Comparison of ENCODE assay signal across 14 cellular contexts in genomic region chr1:184153731-184154130, GRCh38.
DNase-seq lines count a peak whose midpoint lies in the region; ATAC-seq and TF ChIP-seq lines count a peak whose summit lies in the region.
"Had no signal": no experiment of that assay in that cellular context is flagged by ENCODE, and none has a peak within 500 bp of the region (broad histone marks: within the 10 kb centered on the region; RNA-seq: fewer than 3 reads in every experiment).

No MANE protein-coding gene starts in this region.

- H3K56ac ChIP-seq in IMR-90 (ENCODE audit: extremely low read depth, insufficient read depth, low read length) (no peak overlapping the region), mesendoderm (ENCODE audit: low read length) (no peak overlapping the region)

- H3K4me3 ChIP-seq in IMR-90 (ENCODE audit: insufficient read depth, low read depth, low read length) (no peak overlapping the region), fibroblast of lung (replicated peaks in 1 of 4; ENCODE audit: control extremely low read depth in 1 of 4, insufficient read depth in 1 of 4, low read depth in 3 of 4, low read length in 4 of 4) (no peak overlapping the region), neuronal stem cell (ENCODE audit: low read length in 2 of 2) (no peak overlapping the region), vagina (no peak overlapping the region), BE2C (ENCODE audit: low read depth, low read length) (no peak overlapping the region), mesendoderm (ENCODE audit: low read length) (no peak overlapping the region)
- H3K4me3 ChIP-seq: BLaER1, HAP-1 had no signal

- H3K4ac ChIP-seq in IMR-90 (ENCODE audit: low read depth, low read length) (no peak overlapping the region; the same call in 1 of the 2 replicates), neuronal stem cell (ENCODE audit: low read length) (no peak overlapping the region), mesendoderm (ENCODE audit: low read depth, low read length) (no peak overlapping the region)

- H3K36me3 ChIP-seq in IMR-90 (ENCODE audit: control insufficient read depth, insufficient read depth, low read length), result no peaks in the 10 kb centered on the region
- no peaks in the 10 kb centered on the region for H3K36me3 ChIP-seq in fibroblast of lung (ENCODE audit: control insufficient read depth, insufficient read depth, low read length)
- no peaks in the 10 kb centered on the region for H3K36me3 ChIP-seq in neuronal stem cell (replicated peaks in 1 of 2; ENCODE audit: control insufficient read depth in 2 of 2, insufficient read depth in 2 of 2, low read length in 2 of 2)
- no peaks in the 10 kb centered on the region for H3K36me3 ChIP-seq in vagina
- H3K36me3 ChIP-seq in BE2C, result no peaks in the 10 kb centered on the region
- no peaks in the 10 kb centered on the region for H3K36me3 ChIP-seq in mesendoderm (ENCODE audit: control insufficient read depth, insufficient read depth, low read length)
- H3K36me3 ChIP-seq: BLaER1, HAP-1, Peyer's patch had no signal

- H3K18ac ChIP-seq in IMR-90 (ENCODE audit: low read depth, low read length), result no peak overlapping the region
- H3K18ac ChIP-seq in neuronal stem cell (ENCODE audit: low read length), result no peak overlapping the region
- H3K18ac ChIP-seq in mesendoderm (ENCODE audit: low read length), result no peak overlapping the region

- H3K9me3 ChIP-seq in IMR-90 (ENCODE audit: control insufficient read depth, insufficient read depth, low read length) (no peaks in the 10 kb centered on the region), fibroblast of lung (ENCODE audit: control insufficient read depth, insufficient read depth, low read depth, low read length) (no peaks in the 10 kb centered on the region), neuronal stem cell (replicated peaks in 1 of 2; ENCODE audit: control insufficient read depth in 2 of 2, insufficient read depth in 1 of 2, low read depth in 1 of 2, low read length in 2 of 2) (no peaks in the 10 kb centered on the region), vagina (no peaks in the 10 kb centered on the region), BE2C (no peaks in the 10 kb centered on the region)
- H3K9me3 ChIP-seq: BLaER1, HAP-1, Peyer's patch had no signal

- H2BK20ac ChIP-seq in IMR-90 (ENCODE audit: low read depth, low read length), result peak overlapping the region; percentile 1; the same call in 1 of the 2 replicates

- H3K14ac ChIP-seq in IMR-90 (replicated peaks; ENCODE audit: low read depth, low read length) (peak overlapping the region; percentile 0; the same call in 1 of the 2 replicates), neuronal stem cell (ENCODE audit: low read length) (no peak overlapping the region)

- H3K9me1 ChIP-seq in IMR-90 (ENCODE audit: insufficient read depth, low read length), result peaks cover 4% of the 10 kb centered on the region; the same call in 1 of the 2 replicates

- no peaks in the 10 kb centered on the region for H3K27me3 ChIP-seq in IMR-90 (ENCODE audit: control insufficient read depth, insufficient read depth, low read length)
- H3K27me3 ChIP-seq in fibroblast of lung (ENCODE audit: control insufficient read depth, insufficient read depth, low read length), result no peaks in the 10 kb centered on the region
- H3K27me3 ChIP-seq in neuronal stem cell (ENCODE audit: control insufficient read depth in 3 of 3, insufficient read depth in 3 of 3, low read depth in 1 of 3, low read length in 3 of 3), result no peaks in the 10 kb centered on the region
- H3K27me3 ChIP-seq in vagina, result no peaks in the 10 kb centered on the region
- H3K27me3 ChIP-seq in BE2C, result no peaks in the 10 kb centered on the region
- H3K27me3 ChIP-seq in mesendoderm (ENCODE audit: insufficient read depth, low read length, poor library complexity), result no peaks in the 10 kb centered on the region
- H3K27me3 ChIP-seq: BLaER1, Peyer's patch had no signal

- H4K8ac ChIP-seq in IMR-90 (ENCODE audit: low read depth in 2 of 2, low read length in 2 of 2) (no peak overlapping the region), neuronal stem cell (ENCODE audit: low read depth, low read length) (no peak overlapping the region), mesendoderm (ENCODE audit: low read depth, low read length) (no peak overlapping the region)

- peaks cover 8% of the 10 kb centered on the region for H3K4me1 ChIP-seq in IMR-90 (ENCODE audit: control insufficient read depth, insufficient read depth, low read length)
- peaks cover 25% of the 10 kb centered on the region for H3K4me1 ChIP-seq in fibroblast of lung (ENCODE audit: control insufficient read depth, extremely low read depth, insufficient read depth, low read length)
- H3K4me1 ChIP-seq in neuronal stem cell (ENCODE audit: control insufficient read depth in 2 of 2, insufficient read depth in 1 of 2, low read depth in 1 of 2, low read length in 2 of 2), result peaks cover 2 to 10% of the 10 kb centered on the region in 2 donors
- peaks cover 28% of the 10 kb centered on the region for H3K4me1 ChIP-seq in vagina
- no peaks in the 10 kb centered on the region for H3K4me1 ChIP-seq in BE2C
- H3K4me1 ChIP-seq in mesendoderm (ENCODE audit: control insufficient read depth, low read depth, low read length), result peaks cover 13% of the 10 kb centered on the region
- H3K4me1 ChIP-seq: HAP-1 had no signal

- no peak overlapping the region for H3K4me2 ChIP-seq in IMR-90 (ENCODE audit: low read depth, low read length)
- peak overlapping the region; percentile 94 for H3K4me2 ChIP-seq in fibroblast of lung (ENCODE audit: extremely low read depth, insufficient read depth, low read length)
- H3K4me2 ChIP-seq in neuronal stem cell (ENCODE audit: insufficient read depth, low read length, poor library complexity, severe bottlenecking), result no peak overlapping the region
- H3K4me2 ChIP-seq in mesendoderm (ENCODE audit: low read length), result no peak overlapping the region

- CTCF ChIA-PET in IMR-90 (lab: Yijun Ruan, JAX), result no interaction called here

- H2BK5ac ChIP-seq in IMR-90 (ENCODE audit: low read depth, low read length, poor library complexity, severe bottlenecking), result no peak overlapping the region
- H2BK5ac ChIP-seq in neuronal stem cell (ENCODE audit: low read length), result no peak overlapping the region
- no peak overlapping the region for H2BK5ac ChIP-seq in mesendoderm (ENCODE audit: low read length)

- no TSS peak for BruUV-seq in IMR-90 (replicated peaks; lab: Mats Ljungman, UMichigan)

- H2BK15ac ChIP-seq in IMR-90 (ENCODE audit: low read depth, low read length), result no peak overlapping the region; the same call in 2 of the 3 replicates
- no peak overlapping the region for H2BK15ac ChIP-seq in neuronal stem cell (ENCODE audit: low read length)
- H2BK15ac ChIP-seq in mesendoderm (replicated peaks; ENCODE audit: low read depth), result no peak overlapping the region

- ATAC-seq in IMR-90 (ENCODE audit: low read depth), result no peak

- H2BK120ac ChIP-seq in IMR-90 (ENCODE audit: low read depth, low read length), result peak overlapping the region; percentile 7; the same call in 1 of the 2 replicates
- H2BK120ac ChIP-seq in neuronal stem cell (ENCODE audit: low read depth, low read length), result no peak overlapping the region
- no peak overlapping the region for H2BK120ac ChIP-seq in mesendoderm (ENCODE audit: low read depth, low read length)

- dilution Hi-C loops in IMR-90 (cut with HindIII; ENCODE audit: low sequenced_read_pairs, unreplicated experiment), result no loop called here

- H3K79me2 ChIP-seq in fibroblast of lung (ENCODE audit: control insufficient read depth, insufficient read depth, low read length) (no peaks in the 10 kb centered on the region), mesendoderm (ENCODE audit: control insufficient read depth, insufficient read depth, low read length) (no peaks in the 10 kb centered on the region)

- no peak overlapping the region for H2AFZ ChIP-seq in IMR-90 (replicated peaks; ENCODE audit: low read length, poor library complexity)
- no peak overlapping the region for H2AFZ ChIP-seq in fibroblast of lung (ENCODE audit: low read length)
- H2AFZ ChIP-seq in neuronal stem cell (ENCODE audit: low read length), result peak overlapping the region; percentile 36

- H2AK9ac ChIP-seq in IMR-90 (replicated peaks; ENCODE audit: low read depth, low read length, poor library complexity), result no peak overlapping the region

- POLR2A ChIA-PET in IMR-90 (lab: Charles Lee; ENCODE audit: unreplicated experiment), result no interaction called here

- no peak for TF ChIP-seq RAD21 in IMR-90 (IDR thresholded peaks at IDR 0.05; ENCODE audit: low read length)

- H4K91ac ChIP-seq in IMR-90 (ENCODE audit: insufficient read depth, low read depth, low read length) (no peak overlapping the region), neuronal stem cell (ENCODE audit: low read depth, low read length, poor library complexity) (no peak overlapping the region)

- H3K9ac ChIP-seq in IMR-90 (ENCODE audit: low read depth, low read length) (no peak overlapping the region), fibroblast of lung (ENCODE audit: insufficient read depth, low read length) (no peak overlapping the region), neuronal stem cell (ENCODE audit: low read depth, low read length, poor library complexity) (no peak overlapping the region), mesendoderm (ENCODE audit: low read length) (no peak overlapping the region)
- H3K9ac ChIP-seq: BLaER1 had no signal

- H2BK12ac ChIP-seq in neuronal stem cell (ENCODE audit: low read length), result no peak overlapping the region

- DNase-seq in IMR-90 (no peak), fibroblast of lung (ENCODE audit: low read depth in 2 of 2) (no peak), neuronal stem cell (ENCODE audit: low spot score) (no peak), vagina (ENCODE audit: extremely low spot score in 2 of 2) (no peak), BE2C (no peak), mesendoderm (no peak), NCI-H187 treated with DMSO at 0.1 percent for 48 hours (lab: John Stamatoyannopoulos, UW) (no peak)
- DNase-seq: EL, NCI-H1930, NCI-H510A treated with DMSO at 0.1 percent for 48 hours, Peyer's patch, SHP77 had no signal

- intact Hi-C loops in IMR-90 (cut with micrococcal nuclease), result no loop called here
- intact Hi-C loops in vagina (cut with DNase I), result no loop called here

- peak overlapping the region; percentile 36; the same call in 1 of the 2 replicates for H2AK5ac ChIP-seq in IMR-90 (ENCODE audit: low read depth, low read length)
- H2AK5ac ChIP-seq in neuronal stem cell (ENCODE audit: low read depth, low read length), result no peak overlapping the region
- no peak overlapping the region for H2AK5ac ChIP-seq in mesendoderm (ENCODE audit: low read length)

- H3K79me1 ChIP-seq in IMR-90 (ENCODE audit: low read depth in 1 of 2, low read length in 2 of 2) (no peaks in the 10 kb centered on the region), neuronal stem cell (ENCODE audit: low read depth, low read length) (no peaks in the 10 kb centered on the region), mesendoderm (ENCODE audit: low read length) (no peaks in the 10 kb centered on the region)

- H4K20me1 ChIP-seq in IMR-90 (ENCODE audit: insufficient read depth, low read length), result no peaks in the 10 kb centered on the region
- no peaks in the 10 kb centered on the region for H4K20me1 ChIP-seq in fibroblast of lung (ENCODE audit: control insufficient read depth, extremely low read depth, insufficient read depth, low read length)
- H4K20me1 ChIP-seq: BLaER1 had no signal

- no peak overlapping the region for H3K23ac ChIP-seq in IMR-90 (ENCODE audit: low read depth, low read length)
- no peak overlapping the region for H3K23ac ChIP-seq in neuronal stem cell (ENCODE audit: low read depth, low read length, poor library complexity)
- H3K23ac ChIP-seq in mesendoderm (ENCODE audit: low read length), result no peak overlapping the region

- TF ChIP-seq CTCF in IMR-90 (conservative IDR thresholded peaks at IDR 0.05; ENCODE audit: low read depth, low read length) (no peak), fibroblast of lung (conservative IDR thresholded peaks at IDR 0.05 in 1 of 2, IDR thresholded peaks at IDR 0.05 in 1 of 2; ENCODE audit: low read depth in 1 of 2, low read length in 2 of 2) (no peak), vagina (IDR thresholded peaks at IDR 0.05) (no peak), BE2C (IDR thresholded peaks at IDR 0.05; ENCODE audit: low read depth, low read length) (no peak)

- TF ChIP-seq POLR2A in IMR-90 (IDR thresholded peaks at IDR 0.05; ENCODE audit: low read depth, low read length) (no peak), vagina (IDR thresholded peaks at IDR 0.05) (no peak)

- in situ Hi-C loops in IMR-90 (cut with MboI; ENCODE audit: low sequenced_read_pairs), result no loop called here

- H3K27ac ChIP-seq in IMR-90 (ENCODE audit: insufficient read depth, low read length) (no peak overlapping the region), fibroblast of lung (ENCODE audit: insufficient read depth, low read length) (no peak overlapping the region), neuronal stem cell (replicated peaks; ENCODE audit: low read length) (no peak overlapping the region), vagina (peak overlapping the region; percentile 40), mesendoderm (ENCODE audit: low read depth, low read length) (no peak overlapping the region)
- H3K27ac ChIP-seq: BLaER1 had no signal

- H4K5ac ChIP-seq in IMR-90 (ENCODE audit: low read depth, low read length) (no peak overlapping the region), mesendoderm (ENCODE audit: low read length) (no peak overlapping the region)

- WGBS in IMR-90 (ENCODE audit: extremely low coverage in 2 of 2, insufficient read length in 1 of 2), 2 experiments, result 63% methylated on average over 2 of the region's 4 CpGs; no CpG with 5 or more reads in 1 of the 2 experiments
- WGBS in neuronal stem cell (ENCODE audit: extremely low coverage in 2 of 2, insufficient read length in 2 of 2, insufficient replicate concordance in 1 of 2), 2 donors, result no CpG with 5 or more reads among the region's 4 CpGs
- no CpG with 5 or more reads among the region's 4 CpGs for WGBS in mesendoderm (ENCODE audit: extremely low coverage, insufficient coverage, low lambda C conversion rate)
